Comparison of ENCODE assay signal across 9 cellular contexts in genomic region chr17:8922451-8922850, GRCh38. TPM values are rescaled to one million over a fixed set of nuclear protein-coding genes. Genes with fewer than 3 reads are reported as not detected.
DNase-seq lines count a peak whose midpoint lies in the region; TF ChIP-seq lines count a peak whose summit lies in the region.
"Had no signal": no experiment of that assay in that cellular context is flagged by ENCODE, and none has a peak within 500 bp of the region (broad histone marks: within the 10 kb centered on the region; RNA-seq: fewer than 3 reads in every experiment).

No MANE protein-coding gene starts in this region.

- H3K4me3 ChIP-seq in AG09309 (ENCODE audit: control insufficient read depth, low read depth, low read length) (no peak overlapping the region), mammary epithelial cell (replicated peaks in 1 of 3; ENCODE audit: insufficient read depth in 1 of 3, low read depth in 2 of 3, low read length in 3 of 3) (no peak overlapping the region), mucosa of rectum (ENCODE audit: low read length in 2 of 2) (no peak overlapping the region), prostate gland (no peak overlapping the region), WERI-Rb-1 (ENCODE audit: low read depth, low read length) (no peak overlapping the region)
- H3K4me3 ChIP-seq: esophagus squamous epithelium had no signal

- H3K9me3 ChIP-seq in mammary epithelial cell (replicated peaks; ENCODE audit: insufficient read depth, low read length) (peaks cover 12% of the 10 kb centered on the region), mucosa of rectum (ENCODE audit: control insufficient read depth in 2 of 2, low read length in 2 of 2) (peaks cover 0 to 4% of the 10 kb centered on the region in 2 donors), prostate gland (no peaks in the 10 kb centered on the region), WERI-Rb-1 (ENCODE audit: severe bottlenecking) (peaks cover 7% of the 10 kb centered on the region)

- DNase-seq in AG09309 (ENCODE audit: low read depth) (peak; percentile 85), LoVo (ENCODE audit: low spot score) (peak; percentile 26), mammary epithelial cell (peak; percentile 97), prostate gland (ENCODE audit: low spot score) (no peak), GOT3 (lab: John Stamatoyannopoulos, UW) (no peak), WERI-Rb-1 (no peak), NCI-H1417 treated with DMSO at 0.1 percent for 48 hours (lab: John Stamatoyannopoulos, UW) (no peak)
- DNase-seq: esophagus squamous epithelium had no signal

- BruUV-seq in mammary epithelial cell (replicated peaks; lab: Mats Ljungman, UMichigan): no TSS peak

- CTCF ChIA-PET in mammary epithelial cell (lab: Charles Lee; ENCODE audit: low non-redundant PET): no interaction called here

- peak overlapping the region; percentile 65 for H3K27ac ChIP-seq in mammary epithelial cell (ENCODE audit: insufficient read depth, low read depth, low read length)
- peak overlapping the region; percentile 33 to 39 for H3K27ac ChIP-seq in mucosa of rectum (ENCODE audit: low read depth in 2 of 2, low read length in 2 of 2)
- no peak overlapping the region for H3K27ac ChIP-seq in prostate gland
- no peak overlapping the region for H3K27ac ChIP-seq in WERI-Rb-1

- intact Hi-C loops in mammary epithelial cell (cut with micrococcal nuclease) (no loop called here), prostate gland (cut with DNase I) (no loop called here)

- peak overlapping the region; percentile 69 for H3K4me2 ChIP-seq in mammary epithelial cell (ENCODE audit: insufficient read depth, low read depth, low read length)

- 21% methylated on average over 6 of the region's 6 CpGs for whole genome bisulfite sequencing in mammary epithelial cell (ENCODE audit: low coverage, missing lambda C conversion rate)
- 30% methylated on average over 6 of the region's 6 CpGs for WGBS in prostate gland

- H3K79me2 ChIP-seq in mammary epithelial cell (ENCODE audit: insufficient read depth, low read length): no peaks in the 10 kb centered on the region

- H3K9ac ChIP-seq in mammary epithelial cell (ENCODE audit: insufficient read depth, low read length) (no peak overlapping the region), mucosa of rectum (ENCODE audit: low read depth in 1 of 2, low read length in 2 of 2) (no peak overlapping the region)

- no peak for TF ChIP-seq CTCF in AG09309 (IDR thresholded peaks at IDR 0.05; ENCODE audit: control insufficient read depth, insufficient read depth, low read depth, low read length, missing control alignments)
- no peak for TF ChIP-seq CTCF in mammary epithelial cell (conservative IDR thresholded peaks at IDR 0.05 in 1 of 2, IDR thresholded peaks at IDR 0.05 in 1 of 2; ENCODE audit: extremely low read depth in 1 of 2, insufficient read depth in 1 of 2, low read depth in 1 of 2, low read length in 2 of 2)
- no peak for TF ChIP-seq CTCF in prostate gland (IDR thresholded peaks at IDR 0.05)
- no peak for TF ChIP-seq CTCF in WERI-Rb-1 (IDR thresholded peaks at IDR 0.05; ENCODE audit: low read depth, low read length)

- H4K20me1 ChIP-seq in mammary epithelial cell (ENCODE audit: insufficient read depth, low read length): no peaks in the 10 kb centered on the region

- dilution Hi-C loops in mammary epithelial cell (cut with HindIII; ENCODE audit: low sequenced_read_pairs): no loop called here

- in situ Hi-C loops in mammary epithelial cell (cut with MboI; ENCODE audit: low sequenced_read_pairs in 2 of 2): no loop called here

- H3K36me3 ChIP-seq in mammary epithelial cell (ENCODE audit: insufficient read depth, low read length): no peaks in the 10 kb centered on the region
- no peaks in the 10 kb centered on the region for H3K36me3 ChIP-seq in mucosa of rectum (ENCODE audit: control insufficient read depth in 2 of 2, insufficient read depth in 2 of 2, low read length in 2 of 2)
- H3K36me3 ChIP-seq in prostate gland: no peaks in the 10 kb centered on the region
- no peaks in the 10 kb centered on the region for H3K36me3 ChIP-seq in WERI-Rb-1
- H3K36me3 ChIP-seq: esophagus squamous epithelium had no signal

- no peak for TF ChIP-seq POLR2A in prostate gland (IDR thresholded peaks at IDR 0.05)

- peaks cover 14% of the 10 kb centered on the region for H3K4me1 ChIP-seq in mammary epithelial cell (ENCODE audit: insufficient read depth, low read length)
- H3K4me1 ChIP-seq in mucosa of rectum (ENCODE audit: control insufficient read depth in 2 of 2, insufficient read depth in 2 of 2, low read length in 2 of 2): no peaks in the 10 kb centered on the region
- H3K4me1 ChIP-seq in prostate gland (replicated peaks): no peaks in the 10 kb centered on the region
- H3K4me1 ChIP-seq: esophagus squamous epithelium had no signal

- H2AFZ ChIP-seq in mammary epithelial cell (ENCODE audit: low read depth, low read length): peak overlapping the region; percentile 37

- H3K27me3 ChIP-seq in mammary epithelial cell (ENCODE audit: insufficient read depth, low read length) (no peaks in the 10 kb centered on the region), mucosa of rectum (ENCODE audit: control insufficient read depth in 2 of 2, insufficient read depth in 2 of 2, low read length in 2 of 2) (no peaks in the 10 kb centered on the region), prostate gland (replicated peaks; ENCODE audit: insufficient read depth) (no peaks in the 10 kb centered on the region), WERI-Rb-1 (ENCODE audit: insufficient read depth, low read depth, severe bottlenecking) (no peaks in the 10 kb centered on the region)
- H3K27me3 ChIP-seq: esophagus squamous epithelium had no signal

RNA-seq across cellular contexts. Expression of gene PIK3R5, which starts 43.1 kb away (rescaled TPM):
- under 1 TPM in 1 of 2 donors, not detected in 1; 0.71 TPM for total RNA-seq in mammary epithelial cell
- polyA plus RNA-seq in mammary epithelial cell: 0.16 TPM
- polyA minus RNA-seq in mammary epithelial cell: 6.0 TPM
- total RNA-seq in prostate gland: 10 to 100 TPM in 1 of 2 donors, 1 to 10 TPM in 1; 3.2 to 10.4 TPM

RNA-seq across cellular contexts. Expression of gene PIK3R6, which starts 55.0 kb away (rescaled TPM):
- total RNA-seq in mammary epithelial cell (under 1 TPM in 1 of 2 donors, not detected in 1; under 0.01 TPM), prostate gland (1 to 10 TPM in 1 of 2 donors, under 1 TPM in 1; 0.18 to 2.6 TPM)
- 0.07 TPM for polyA plus RNA-seq in mammary epithelial cell
- polyA minus RNA-seq in mammary epithelial cell: not detected

Comparison
In these comparisons a context has a peak if more than half of its experiments do, and no peak if none do; other contexts are left out.
1. DNase-seq: peak in AG09309 (single experiment), LoVo (single experiment) and mammary epithelial cell (single experiment); none in prostate gland (single experiment), GOT3 (single experiment), WERI-Rb-1 (single experiment) and NCI-H1417 treated with DMSO at 0.1 percent for 48 hours (single experiment).
2. H3K27ac ChIP-seq: peak in mammary epithelial cell (single experiment) and mucosa of rectum (2 of 2); none in prostate gland (0 of 2) and WERI-Rb-1 (single experiment).